In the genomic region with DNA sequence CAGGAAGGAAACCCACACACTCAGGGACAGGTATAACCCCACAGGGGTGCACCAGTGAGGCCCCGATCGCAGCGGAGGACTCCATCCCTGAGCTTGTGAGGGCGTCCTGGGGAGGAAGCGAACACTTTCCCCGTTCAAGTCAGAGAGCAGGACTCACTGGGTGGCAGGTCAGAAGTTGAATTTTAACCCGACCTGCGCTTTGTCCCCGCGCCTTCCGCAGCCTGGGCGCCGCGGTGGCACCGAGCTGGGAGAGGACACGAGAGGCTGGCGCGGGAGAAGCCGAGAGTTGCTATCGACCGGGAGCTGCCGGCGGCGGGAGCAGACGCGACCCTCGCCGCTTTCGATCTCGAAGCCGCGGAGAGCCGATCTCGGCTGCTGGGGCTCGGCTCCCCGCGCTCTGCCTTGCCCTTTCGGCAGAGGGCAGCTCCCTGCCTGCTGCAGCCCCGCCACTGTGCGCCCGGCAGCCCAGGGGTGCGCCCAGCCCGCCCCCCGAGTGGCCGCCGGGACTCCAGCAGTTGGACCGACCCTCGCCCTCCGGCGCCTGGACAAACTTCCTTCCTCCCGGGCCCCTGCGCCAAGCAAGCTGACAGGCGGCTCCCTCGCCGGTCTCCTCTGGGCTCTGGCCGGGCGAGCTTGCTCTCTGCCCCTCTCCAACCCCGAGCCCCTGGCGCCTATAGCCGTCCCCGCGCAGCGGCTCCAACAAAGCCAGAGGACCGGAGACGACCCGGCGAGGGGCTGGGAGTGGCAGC, we compare ENCODE assay signal across 8 cellular contexts. TPM values are rescaled to one million over a fixed set of nuclear protein-coding genes. Genes with fewer than 3 reads are reported as not detected.
DNase-seq lines count a peak whose midpoint lies in the region; ATAC-seq and TF ChIP-seq lines count a peak whose summit lies in the region.

No MANE protein-coding gene starts in this region.

- H3K4me1 ChIP-seq in colonic mucosa = no peaks in the 10 kb centered on the region

- ATAC-seq in GM18508 (IDR thresholded peaks at IDR 0.05; ENCODE audit: insufficient read depth, unreplicated experiment) = peak; percentile 41
- ATAC-seq in HG02798 (IDR thresholded peaks at IDR 0.05; ENCODE audit: poor library complexity, unreplicated experiment) = peak; percentile 69
- ATAC-seq in left lobe of liver = peak; percentile 85

- POLR2A ChIA-PET in AG04449 (lab: Yijun Ruan, JAX) = interaction anchor here (1.0 to 1.5 kb wide), 2 partner anchors 98 to 158 kb away, joined by 3 to 5 read pairs; no protein-coding TSS in a partner anchor

- no peaks in the 10 kb centered on the region for H3K36me3 ChIP-seq in colonic mucosa

- intact Hi-C loops in colonic mucosa (cut with DNase I) = no loop called here

- H3K27ac ChIP-seq in colonic mucosa = no peak overlapping the region
- H3K27ac ChIP-seq in substantia nigra (ENCODE audit: low read depth, low read length, poor library complexity, severe bottlenecking) = peak overlapping the region; percentile 61

- H3K4me3 ChIP-seq in AG04449 (ENCODE audit: low read depth, low read length) = peak overlapping the region; percentile 86
- peak overlapping the region; percentile 47 for H3K4me3 ChIP-seq in colonic mucosa

- H3K9me3 ChIP-seq in colonic mucosa = no peaks in the 10 kb centered on the region

- H3K27me3 ChIP-seq in colonic mucosa = peaks cover 13% of the 10 kb centered on the region

- DNase-seq in AG04449 (ENCODE audit: low read depth, low spot score) (no peak), NCI-H2227 treated with DMSO at 0.1 percent for 48 hours (lab: John Stamatoyannopoulos, UW) (peak; percentile 50), colonic mucosa (peak; percentile 50), left lobe of liver (ENCODE audit: low spot score) (peak; percentile 90), substantia nigra (lab: John Stamatoyannopoulos, UW) (peak in 33 of 49 donors; percentile 5 to 74 (median 29))
- no peak for DNase-seq in effector CD4-positive, alpha-beta T cell

- H3K9ac ChIP-seq in colonic mucosa (ENCODE audit: low read depth in 2 of 2, low read length in 2 of 2) = peak overlapping the region in 1 of 2 donors; percentile 57

- TF ChIP-seq CTCF in AG04449 (IDR thresholded peaks at IDR 0.05; ENCODE audit: insufficient read depth, low read length, missing control alignments) = no peak
- no peak for TF ChIP-seq CTCF in colonic mucosa (IDR thresholded peaks at IDR 0.05)

- CTCF ChIA-PET in AG04449 (lab: Yijun Ruan, JAX) = interaction anchor here (0.8 to 2.3 kb wide), 4 partner anchors 10 to 158 kb away, joined by 3 to 14 read pairs (median 3); no protein-coding TSS in a partner anchor

RNA-seq across cellular contexts. Expression of a gene that starts 0.9 kb away (rescaled TPM):
- total RNA-seq in colonic mucosa = 1 to 10 TPM in 1 of 2 donors, under 1 TPM in 1; 0.17 to 1.8 TPM
- total RNA-seq in left lobe of liver = 9.5 TPM

Comparison
In these comparisons a context has a peak if more than half of its experiments do, and no peak if none do; other contexts are left out.
1. DNase-seq: peak in NCI-H2227 treated with DMSO at 0.1 percent for 48 hours (single experiment), colonic mucosa (single experiment), left lobe of liver (single experiment) and substantia nigra (33 of 49); none in AG04449 (single experiment) and effector CD4-positive, alpha-beta T cell (single experiment).
2. Peak in every context shown above with its lines, with median percentiles within 50 percentile points of each other: ATAC-seq.